In genomic region chr5:167916706-167917105, GRCh38 we compare ENCODE assay signal across 17 cellular contexts.
DNase-seq lines count a peak whose midpoint lies in the region; ATAC-seq, FAIRE-seq and TF ChIP-seq lines count a peak whose summit lies in the region.
"Had no signal": no experiment of that assay in that cellular context is flagged by ENCODE, and none has a peak within 500 bp of the region (broad histone marks: within the 10 kb centered on the region; RNA-seq: fewer than 3 reads in every experiment).

No MANE protein-coding gene starts in this region.

- no peaks in the 10 kb centered on the region for H3K36me3 Mint-ChIP-seq in T-helper 17 cell (ENCODE audit: low read depth)
- H3K36me3 Mint-ChIP-seq: naive B cell had no signal

- H3K9me3 ChIP-seq in right atrium auricular region, result no peaks in the 10 kb centered on the region
- H3K9me3 ChIP-seq in T-helper 17 cell (ENCODE audit: control insufficient read depth, low read length, poor library complexity, severe bottlenecking), result no peaks in the 10 kb centered on the region

- intact Hi-C loops in Right ventricle myocardium superior (cut with DNase I), result no loop called here

- no peaks in the 10 kb centered on the region for H3K4me1 Mint-ChIP-seq in T-helper 17 cell
- H3K4me1 Mint-ChIP-seq: activated CD4-positive, alpha-beta T cell treated with anti-CD3 and anti-CD28 coated beads for 36 hours; naive B cell had no signal

- peaks cover 4% of the 10 kb centered on the region for H3K27me3 Mint-ChIP-seq in T-helper 17 cell
- H3K27me3 Mint-ChIP-seq: naive B cell had no signal

- DNase-seq in Right ventricle myocardium superior (no peak), right atrium auricular region (ENCODE audit: low spot score) (no peak), medulla oblongata (ENCODE audit: extremely low spot score) (peak; percentile 60), T1000 (lab: John Stamatoyannopoulos, UW) (no peak), GM19239 (ENCODE audit: insufficient read length, low spot score) (no peak), T-helper 17 cell (no peak)
- DNase-seq: activated CD4-positive, alpha-beta T cell treated with anti-CD3 and anti-CD28 coated beads for 36 hours; brain microvascular endothelial cell; HCEC 1CT; naive B cell; NCI-H1105 treated with DMSO at 0.1 percent for 48 hours; spleen had no signal

- H3K4me3 ChIP-seq in right atrium auricular region, result no peak overlapping the region
- H3K4me3 ChIP-seq: GM12878, spleen had no signal

- no peak for FAIRE-seq in GM19239 (lab: Jason Lieb, UNC)
- FAIRE-seq: A204.1, endometrium, GM12878 had no signal

- H3K36me3 ChIP-seq in right atrium auricular region, result no peaks in the 10 kb centered on the region
- H3K36me3 ChIP-seq: brain microvascular endothelial cell, spleen had no signal

- no peak overlapping the region for H3K27ac Mint-ChIP-seq in T-helper 17 cell
- H3K27ac Mint-ChIP-seq: activated CD4-positive, alpha-beta T cell treated with anti-CD3 and anti-CD28 coated beads for 36 hours; naive B cell had no signal

- ATAC-seq in Right ventricle myocardium superior (ENCODE audit: poor library complexity) (peak; percentile 9), esophagus mucosa (peak; percentile 13), GM18870 (IDR thresholded peaks at IDR 0.05; ENCODE audit: unreplicated experiment) (no peak), T-helper 17 cell (no peak)
- ATAC-seq: activated CD4-positive, alpha-beta T cell treated with anti-CD3 and anti-CD28 coated beads for 36 hours; GM12878 had no signal

- H3K27ac ChIP-seq in right atrium auricular region, result no peak overlapping the region
- H3K27ac ChIP-seq: brain microvascular endothelial cell, spleen had no signal

- no peaks in the 10 kb centered on the region for H3K4me1 ChIP-seq in right atrium auricular region
- H3K4me1 ChIP-seq: spleen had no signal

- no peaks in the 10 kb centered on the region for H3K27me3 ChIP-seq in right atrium auricular region
- H3K27me3 ChIP-seq: brain microvascular endothelial cell, spleen had no signal

- no peak overlapping the region for H3K4me3 Mint-ChIP-seq in T-helper 17 cell
- H3K4me3 Mint-ChIP-seq: activated CD4-positive, alpha-beta T cell treated with anti-CD3 and anti-CD28 coated beads for 36 hours; naive B cell had no signal

- TF ChIP-seq CTCF in right atrium auricular region (IDR thresholded peaks at IDR 0.05), result no peak

Comparison
In these comparisons a context has a peak if more than half of its experiments do, and no peak if none do; other contexts are left out.
1. ATAC-seq: peak in Right ventricle myocardium superior (single experiment) and esophagus mucosa (single experiment); none in GM18870 (single experiment) and T-helper 17 cell (single experiment).